17 cellular contexts compared by ENCODE assay signal in the genomic region with DNA sequence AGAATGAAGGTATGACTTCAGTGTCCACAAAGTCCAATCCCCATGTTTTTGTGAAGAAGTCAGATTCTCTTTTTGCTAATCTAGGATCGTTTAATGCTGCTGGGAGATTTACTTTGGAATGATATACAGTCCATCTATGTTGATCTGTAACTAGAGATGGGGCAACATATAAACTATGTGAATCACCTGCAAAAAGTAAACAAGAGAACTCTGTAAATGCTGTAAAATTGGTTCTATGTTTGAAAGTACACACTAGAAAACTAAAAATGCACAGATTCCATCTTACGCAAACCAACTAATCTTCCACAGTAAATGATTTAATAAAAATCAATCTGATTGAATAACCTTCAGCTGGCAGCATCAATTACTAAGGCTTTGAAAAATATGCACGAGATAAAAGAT.
"Had no signal": no experiment of that assay in that cellular context is flagged by ENCODE, and none has a peak within 500 bp of the region (broad histone marks: within the 10 kb centered on the region; RNA-seq: fewer than 3 reads in every experiment).

No MANE protein-coding gene starts in this region.

- FAIRE-seq: small intestine had no signal

- H3K27ac Mint-ChIP-seq: dendritic cell treated with granulocyte-macrophage colony-stimulating factor and Interleukin-4, amounts not matched to agents 40 ng/mL and 50 ng/mL, for 4 days; effector memory CD8-positive, alpha-beta T cell; naive thymus-derived CD8-positive, alpha-beta T cell had no signal

- H3K27ac ChIP-seq: epithelial cell of prostate, esophagus muscularis mucosa, gastrocnemius medialis, heart right ventricle, neutrophil had no signal

- DNase-seq: effector memory CD8-positive, alpha-beta T cell; gastrocnemius medialis; heart right ventricle; hypothalamus; kidney glomerular epithelial cell; mammary epithelial cell; naive thymus-derived CD8-positive, alpha-beta T cell; right cardiac atrium; small intestine; stimulated activated CD4-positive, alpha-beta T cell treated with anti-CD3 and anti-CD28 coated beads, Interleukin-2, amount 100 ng/mL, for 48 hours; stimulated activated naive CD4-positive, alpha-beta T cell treated with Interleukin-2 at 50 U/mL for 16 hours; trophoblast cell had no signal

- H3K9me3 ChIP-seq: esophagus muscularis mucosa, gastrocnemius medialis, heart right ventricle, neutrophil had no signal

- H3K4me3 ChIP-seq: esophagus muscularis mucosa, gastrocnemius medialis, heart right ventricle had no signal

- H3K4me3 Mint-ChIP-seq: dendritic cell treated with granulocyte-macrophage colony-stimulating factor and Interleukin-4, amounts not matched to agents 40 ng/mL and 50 ng/mL, for 4 days; effector memory CD8-positive, alpha-beta T cell; naive thymus-derived CD8-positive, alpha-beta T cell had no signal

- ATAC-seq: effector memory CD8-positive, alpha-beta T cell; gastrocnemius medialis; heart right ventricle; left lobe of liver; naive thymus-derived CD8-positive, alpha-beta T cell; right cardiac atrium had no signal

- H3K9me3 Mint-ChIP-seq: dendritic cell treated with granulocyte-macrophage colony-stimulating factor and Interleukin-4, amounts not matched to agents 40 ng/mL and 50 ng/mL, for 4 days; effector memory CD8-positive, alpha-beta T cell; naive thymus-derived CD8-positive, alpha-beta T cell had no signal

- H3K27me3 Mint-ChIP-seq: dendritic cell treated with granulocyte-macrophage colony-stimulating factor and Interleukin-4, amounts not matched to agents 40 ng/mL and 50 ng/mL, for 4 days; effector memory CD8-positive, alpha-beta T cell; naive thymus-derived CD8-positive, alpha-beta T cell had no signal
